Comparison of ENCODE assay signal across 18 cellular contexts in genomic region chr16:19774024-19774423, GRCh38. TPM values are rescaled to one million over a fixed set of nuclear protein-coding genes. Genes with fewer than 3 reads are reported as not detected.
DNase-seq lines count a peak whose midpoint lies in the region; ATAC-seq, FAIRE-seq and TF ChIP-seq lines count a peak whose summit lies in the region.
"Had no signal": no experiment of that assay in that cellular context is flagged by ENCODE, and none has a peak within 500 bp of the region (broad histone marks: within the 10 kb centered on the region; RNA-seq: fewer than 3 reads in every experiment).

No MANE protein-coding gene starts in this region.

- no peak for FAIRE-seq in K562 (lab: Jason Lieb, UNC)
- FAIRE-seq: GM12891, GM18507 had no signal

- TF ChIP-seq EP300 in K562 (IDR thresholded peaks at IDR 0.05; ENCODE audit: low read length) = no peak

- no peaks in the 10 kb centered on the region for H3K27me3 Mint-ChIP-seq in activated CD4-positive, alpha-beta memory T cell treated with anti-CD3 and anti-CD28 coated beads, Interleukin-2, amount 10 ng/mL, durations not matched to agents 7 days and 5 days
- H3K27me3 Mint-ChIP-seq: CD4-positive, alpha-beta memory T cell had no signal

- no peaks in the 10 kb centered on the region for H4K20me1 ChIP-seq in K562 (replicated peaks; ENCODE audit: control insufficient read depth, insufficient read depth, low read length)

- H3K36me3 Mint-ChIP-seq in activated CD4-positive, alpha-beta memory T cell treated with anti-CD3 and anti-CD28 coated beads, Interleukin-2, amount 10 ng/mL, durations not matched to agents 7 days and 5 days (ENCODE audit: low read depth) = no peaks in the 10 kb centered on the region

- no TSS peak for BruUV-seq in K562 (replicated peaks; lab: Mats Ljungman, UMichigan)

- in situ Hi-C loops in K562 (cut with MboI) = no loop called here

- H3K9ac ChIP-seq in K562 (ENCODE audit: insufficient read depth in 1 of 2, low read depth in 2 of 2, low read length in 2 of 2) = no peak overlapping the region

- no peaks in the 10 kb centered on the region for H3K79me2 ChIP-seq in K562 (ENCODE audit: control insufficient read depth, insufficient read depth, low read length)

- TF ChIP-seq POLR2A in K562 (conservative IDR thresholded peaks at IDR 0.05) = no peak

- H3K9me3 Mint-ChIP-seq in activated CD4-positive, alpha-beta memory T cell treated with anti-CD3 and anti-CD28 coated beads, Interleukin-2, amount 10 ng/mL, durations not matched to agents 7 days and 5 days = peaks cover 3% of the 10 kb centered on the region

- no peak overlapping the region for H3K4me2 ChIP-seq in K562 (ENCODE audit: insufficient read depth, low read length)

- H2AFZ ChIP-seq in K562 (ENCODE audit: low read depth, low read length) = no peak overlapping the region

- H3K9me1 ChIP-seq in K562 (ENCODE audit: control insufficient read depth, insufficient read depth, low read length) = no peaks in the 10 kb centered on the region

- no peak for ATAC-seq in K562

- H3K36me3 ChIP-seq in K562 (ENCODE audit: control insufficient read depth, insufficient read depth, low read length) = no peaks in the 10 kb centered on the region

- intact Hi-C loops in K562 (cut with micrococcal nuclease) = no loop called here

- H3K27ac ChIP-seq in K562 (ENCODE audit: extremely low read depth, low read depth, low read length) (no peak overlapping the region), coronary artery (no peak overlapping the region)

- CTCF ChIA-PET in K562 (lab: Yijun Ruan, JAX; ENCODE audit: low intra/inter-chr PET ratio) = no interaction called here
- CTCF ChIA-PET in activated CD4-positive, alpha-beta memory T cell treated with anti-CD3 and anti-CD28 coated beads, Interleukin-2, amount 10 ng/mL, durations not matched to agents 7 days and 5 days (lab: Charles Lee) = no interaction called here

- no peak for TF ChIP-seq RAD21 in K562 (CRISPR knock-in tag; conservative IDR thresholded peaks at IDR 0.05 in 1 of 2, IDR thresholded peaks at IDR 0.05 in 1 of 2)

- no peak for TF ChIP-seq CTCF in K562 (IDR thresholded peaks at IDR 0.05 in 2 of 3, conservative IDR thresholded peaks at IDR 0.05 in 1 of 3; ENCODE audit: insufficient read depth in 2 of 3, low read depth in 1 of 3, low read length in 3 of 3)
- no peak for TF ChIP-seq CTCF in coronary artery (IDR thresholded peaks at IDR 0.05)

- no peak overlapping the region for H3K4me3 Mint-ChIP-seq in activated CD4-positive, alpha-beta memory T cell treated with anti-CD3 and anti-CD28 coated beads, Interleukin-2, amount 10 ng/mL, durations not matched to agents 7 days and 5 days
- H3K4me3 Mint-ChIP-seq: CD4-positive, alpha-beta memory T cell had no signal

- H3K27me3 ChIP-seq in K562 (ENCODE audit: control insufficient read depth in 2 of 2, insufficient read depth in 2 of 2, low read length in 2 of 2) = no peaks in the 10 kb centered on the region; a peak in 1 of 5 replicates

- no peaks in the 10 kb centered on the region for H3K9me3 ChIP-seq in K562 (replicated peaks; ENCODE audit: control insufficient read depth, insufficient read depth, low read depth, low read length)

- POLR2A ChIA-PET in K562 (lab: Yijun Ruan, JAX) = interaction anchor here (0.6 kb wide), 1 partner anchor 1222 kb away, joined by 3 read pairs; no protein-coding TSS in a partner anchor
- POLR2A ChIA-PET in activated CD4-positive, alpha-beta memory T cell treated with anti-CD3 and anti-CD28 coated beads, Interleukin-2, amount 10 ng/mL, durations not matched to agents 7 days and 5 days (lab: Charles Lee) = no interaction called here

- H3K4me1 ChIP-seq in K562 (replicated peaks in 1 of 2; ENCODE audit: control insufficient read depth in 2 of 2, insufficient read depth in 2 of 2, low read length in 2 of 2) = no peaks in the 10 kb centered on the region; a peak in 1 of 5 replicates

- no peaks in the 10 kb centered on the region for H3K4me1 Mint-ChIP-seq in activated CD4-positive, alpha-beta memory T cell treated with anti-CD3 and anti-CD28 coated beads, Interleukin-2, amount 10 ng/mL, durations not matched to agents 7 days and 5 days

- H3K4me3 ChIP-seq in K562 (no peak overlapping the region), coronary artery (no peak overlapping the region)

- DNase-seq in K562 (ENCODE audit: extremely low read depth in 1 of 4, low spot score in 3 of 4) = no peak
- DNase-seq in coronary artery (ENCODE audit: low spot score) = peak; percentile 16
- DNase-seq in islet precursor cell = peak; percentile 15
- no peak for DNase-seq in activated effector memory CD4-positive, alpha-beta T cell treated with anti-CD3 and anti-CD28 coated beads, Interleukin-2, amount 50 U/mL, for 16 hours
- DNase-seq in activated CD4-positive, alpha-beta memory T cell treated with anti-CD3 and anti-CD28 coated beads, Interleukin-2, amount 10 ng/mL, durations not matched to agents 7 days and 5 days = no peak
- DNase-seq in SKM-1 treated with dmso at 0.1 percent for 144 hours (lab: John Stamatoyannopoulos, UW; ENCODE audit: unreplicated experiment) = no peak
- DNase-seq: C1 segment of cervical spinal cord; Calu3; CD4-positive, alpha-beta memory T cell; COR-L47; DMS53; DMS79 treated with DMSO at 0.1 percent for 48 hours; GF-D8; GOT3; H7; HCEC 1CT had no signal

- H3K27ac Mint-ChIP-seq in activated CD4-positive, alpha-beta memory T cell treated with anti-CD3 and anti-CD28 coated beads, Interleukin-2, amount 10 ng/mL, durations not matched to agents 7 days and 5 days = no peak overlapping the region
- H3K27ac Mint-ChIP-seq: CD4-positive, alpha-beta memory T cell had no signal

- 46% methylated on average over 2 of the region's 2 CpGs for WGBS in K562 (ENCODE audit: insufficient coverage, low coverage, missing lambda C conversion rate)

TF ChIP-seq in K562, 482 proteins besides CTCF, POLR2A, EP300 and RAD21 (continues in another document):
- no peak for TF ChIP-seq NCOR1 (IDR thresholded peaks at IDR 0.05)
- 0 out of 2 replicates have a peak, but pooled peaks have one; percentile 29 for TF ChIP-seq ADNP (tag; IDR thresholded peaks at IDR 0.05)
- no peak for TF ChIP-seq RBM34 (IDR thresholded peaks at IDR 0.05; ENCODE audit: borderline replicate concordance, insufficient read depth, low read length)
- peak; percentile 76 for TF ChIP-seq RBM25 (IDR thresholded peaks at IDR 0.05; ENCODE audit: low read depth, low read length, severe bottlenecking)
- no peak for TF ChIP-seq IRF2 (CRISPR knock-in tag; IDR thresholded peaks at IDR 0.05)
- no peak for TF ChIP-seq MTF1 (CRISPR knock-in tag; IDR thresholded peaks at IDR 0.05; ENCODE audit: borderline replicate concordance)
- no peak for TF ChIP-seq RBM14 (IDR thresholded peaks at IDR 0.05; ENCODE audit: borderline replicate concordance, insufficient read depth, low read depth, low read length)

RNA-seq across cellular contexts. Expression of gene IQCK, which starts 56.0 kb away (rescaled TPM):
- 18.2 and 23.3 TPM in 2 replicates for total RNA-seq in K562 (2011; cell fraction: chromatin; rRNA removed; ENCODE audit: low replicate concordance)
- total RNA-seq in K562 (2011; cell fraction: nucleolus; rRNA removed) = 13.7 and 15.2 TPM in 2 replicates
- total RNA-seq in K562 (2011; cell fraction: nucleoplasm; rRNA removed) = 13.3 and 25.6 TPM in 2 replicates
- total RNA-seq in K562 (2014; rRNA removed) (4.9 and 6.4 TPM in 2 replicates), K562 (2014; rRNA removed; fragmentation: Illumina TruSeq; extraction: Trizol) (5.4 and 5.7 TPM in 2 replicates), K562 (2015; rRNA removed; fragmentation: Illumina TruSeq; extraction: Trizol) (5.3 and 5.6 TPM in 2 replicates), K562 (2021) (6.2 and 7.3 TPM in 2 replicates)
- polyA plus RNA-seq in K562 (2011; rRNA removed) (8.8 and 10.1 TPM in 2 replicates), K562 (2014; fragmentation: Illumina TruSeq; extraction: Trizol) (7.8 and 9.2 TPM in 2 replicates), K562 (2014; fragmentation: Nextera tagmentation; extraction: Ambion mirVana) (10 to 100 TPM in 1 of 2 experiments, 1 to 10 TPM in 1; 9.6 to 12.2 TPM), K562 (2014; rRNA removed) (4.7 and 5.2 TPM in 2 replicates)
- polyA plus RNA-seq in K562 (2011; cell fraction: cytosol; rRNA removed) = 5.8 and 10.0 TPM in 2 replicates
- 13.9 and 14.2 TPM in 2 replicates for polyA plus RNA-seq in K562 (2011; cell fraction: nucleus; rRNA removed)
- 4.5 and 5.6 TPM in 2 replicates for polyA plus RNA-seq in K562 (2012)
- polyA minus RNA-seq in K562 (2011; rRNA and poly(A)+ RNA removed) = 11.1 and 11.2 TPM in 2 replicates
- polyA minus RNA-seq in K562 (2011; cell fraction: cytosol; rRNA and poly(A)+ RNA removed) = 3.5 and 10.8 TPM in 2 replicates
- polyA minus RNA-seq in K562 (2011; cell fraction: nucleus; rRNA and poly(A)+ RNA removed) = 12.0 and 14.2 TPM in 2 replicates
- total RNA-seq in activated CD4-positive, alpha-beta memory T cell treated with anti-CD3 and anti-CD28 coated beads, Interleukin-2, amount 10 ng/mL, durations not matched to agents 7 days and 5 days = 1 to 10 TPM in 1 of 2 experiments, under 1 TPM in 1; 0.73 to 1.1 TPM

RNA-seq across cellular contexts. Expression of gene KNOP1, which starts 56.0 kb away (rescaled TPM):
- total RNA-seq in K562 (2011; cell fraction: chromatin; rRNA removed; ENCODE audit: low replicate concordance) = 52.3 and 57.2 TPM in 2 replicates
- 32.2 and 36.4 TPM in 2 replicates for total RNA-seq in K562 (2011; cell fraction: nucleolus; rRNA removed)
- total RNA-seq in K562 (2011; cell fraction: nucleoplasm; rRNA removed) = 42.1 and 46.4 TPM in 2 replicates
- total RNA-seq in K562 (2014; rRNA removed) (31.9 and 33.7 TPM in 2 replicates), K562 (2014; rRNA removed; fragmentation: Illumina TruSeq; extraction: Trizol) (44.8 and 54.8 TPM in 2 replicates), K562 (2015; rRNA removed; fragmentation: Illumina TruSeq; extraction: Trizol) (53.1 and 53.4 TPM in 2 replicates), K562 (2021) (35.8 and 38.2 TPM in 2 replicates)
- polyA plus RNA-seq in K562 (2011; rRNA removed) (15.4 and 22.4 TPM in 2 replicates), K562 (2014; fragmentation: Illumina TruSeq; extraction: Trizol) (43.0 and 57.6 TPM in 2 replicates), K562 (2014; fragmentation: Nextera tagmentation; extraction: Ambion mirVana) (10 to 100 TPM; 39.3 to 50.9 TPM), K562 (2014; rRNA removed) (38.6 and 48.6 TPM in 2 replicates)
- 9.7 and 11.0 TPM in 2 replicates for polyA plus RNA-seq in K562 (2011; cell fraction: cytosol; rRNA removed)
- 15.8 and 17.5 TPM in 2 replicates for polyA plus RNA-seq in K562 (2011; cell fraction: nucleus; rRNA removed)
- polyA plus RNA-seq in K562 (2012) = 18.9 and 30.8 TPM in 2 replicates
- polyA minus RNA-seq in K562 (2011; rRNA and poly(A)+ RNA removed) = 26.5 and 31.7 TPM in 2 replicates
- 12.3 and 13.9 TPM in 2 replicates for polyA minus RNA-seq in K562 (2011; cell fraction: cytosol; rRNA and poly(A)+ RNA removed)
- 10.8 and 15.9 TPM in 2 replicates for polyA minus RNA-seq in K562 (2011; cell fraction: nucleus; rRNA and poly(A)+ RNA removed)
- 10 to 100 TPM; 13.7 TPM for total RNA-seq in activated CD4-positive, alpha-beta memory T cell treated with anti-CD3 and anti-CD28 coated beads, Interleukin-2, amount 10 ng/mL, durations not matched to agents 7 days and 5 days

Comparison
In these comparisons a context has a peak if more than half of its experiments do, and no peak if none do; other contexts are left out.
1. DNase-seq: peak in coronary artery (single experiment) and islet precursor cell (single experiment); none in K562 (0 of 4), activated effector memory CD4-positive, alpha-beta T cell treated with anti-CD3 and anti-CD28 coated beads, Interleukin-2, amount 50 U/mL, for 16 hours (single experiment), activated CD4-positive, alpha-beta memory T cell treated with anti-CD3 and anti-CD28 coated beads, Interleukin-2, amount 10 ng/mL, durations not matched to agents 7 days and 5 days (single experiment) and SKM-1 treated with dmso at 0.1 percent for 144 hours (single experiment).